In genomic region chr17:78840530-78840779, GRCh38 we compare ENCODE assay signal across 8 cellular contexts. TPM values are rescaled to one million over a fixed set of nuclear protein-coding genes. Genes with fewer than 3 reads are reported as not detected.
DNase-seq lines count a peak whose midpoint lies in the region; ATAC-seq, FAIRE-seq and TF ChIP-seq lines count a peak whose summit lies in the region.

No MANE protein-coding gene starts in this region.

- WGBS in A549 (ENCODE audit: missing lambda C conversion rate) = 0% methylated on average over 11 of the region's 35 CpGs
- WGBS in body of pancreas, 2 donors = 0% methylated on average over 9 of the region's 35 CpGs; no CpG with 5 or more reads in 1 of the 2 donors
- no CpG with 5 or more reads among the region's 35 CpGs for WGBS in mesendoderm (ENCODE audit: extremely low coverage, insufficient coverage, low lambda C conversion rate)

- no peak overlapping the region for H2AK5ac ChIP-seq in mesendoderm (ENCODE audit: low read length)

- TF ChIP-seq POLR2A in A549 (IDR thresholded peaks at IDR 0.05; ENCODE audit: low read length) = peak; percentile 39
- TF ChIP-seq POLR2A in body of pancreas (IDR thresholded peaks at IDR 0.05) = no peak

- H4K5ac ChIP-seq in mesendoderm (ENCODE audit: low read length) = no peak overlapping the region

- no peak overlapping the region for H3K23ac ChIP-seq in mesendoderm (ENCODE audit: low read length)

- H2BK120ac ChIP-seq in mesendoderm (ENCODE audit: low read depth, low read length) = no peak overlapping the region

- TF ChIP-seq RAD21 in A549 (conservative IDR thresholded peaks at IDR 0.05 in 1 of 2, IDR thresholded peaks at IDR 0.05 in 1 of 2) = no peak

- H3K4me3 ChIP-seq in A549 (peak overlapping the region; percentile 99), body of pancreas (peak overlapping the region; percentile 63 to 94), mesendoderm (ENCODE audit: low read length) (peak overlapping the region; percentile 90)

- H3K36me3 ChIP-seq in body of pancreas (replicated peaks in 1 of 2; ENCODE audit: insufficient read depth in 1 of 2, low read depth in 2 of 2) (peaks cover 0 to 16% of the 10 kb centered on the region in 2 donors), mesendoderm (ENCODE audit: control insufficient read depth, insufficient read depth, low read length) (peaks cover 8% of the 10 kb centered on the region)

- H3K27me3 ChIP-seq in body of pancreas (no peaks in the 10 kb centered on the region), mesendoderm (ENCODE audit: insufficient read depth, low read length, poor library complexity) (no peaks in the 10 kb centered on the region)

- H3K4me2 ChIP-seq in A549 = peak overlapping the region; percentile 96
- H3K4me2 ChIP-seq in mesendoderm (ENCODE audit: low read length) = no peak overlapping the region

- H2BK15ac ChIP-seq in mesendoderm (replicated peaks; ENCODE audit: low read depth) = no peak overlapping the region

- peak overlapping the region; percentile 99 for H4K8ac ChIP-seq in mesendoderm (ENCODE audit: low read depth, low read length)

- peak overlapping the region; percentile 95 for H3K56ac ChIP-seq in mesendoderm (ENCODE audit: low read length)

- H3K27ac ChIP-seq in A549 (peak overlapping the region; percentile 92 to 94), body of pancreas (peak overlapping the region; percentile 99 to 100 (median 100)), mesendoderm (ENCODE audit: low read depth, low read length) (peak overlapping the region; percentile 84)

- H3K79me1 ChIP-seq in mesendoderm (ENCODE audit: low read length) = peaks cover 17% of the 10 kb centered on the region

- CTCF ChIA-PET in A549 (lab: Yijun Ruan, JAX) = interaction anchor here (0.6 to 0.7 kb wide), 2 partner anchors 123 to 131 kb away, joined by 3 to 5 read pairs; no protein-coding TSS in a partner anchor

- H3K4me1 ChIP-seq in A549 (peaks cover 24% of the 10 kb centered on the region), body of pancreas (peaks cover 29% of the 10 kb centered on the region), mesendoderm (ENCODE audit: control insufficient read depth, low read depth, low read length) (peaks cover 4% of the 10 kb centered on the region)

- intact Hi-C loops in body of pancreas (cut with DNase I) = no loop called here

- FAIRE-seq in A549 (lab: Jason Lieb, UNC) = no peak

- TF ChIP-seq CTCF in A549 (IDR thresholded peaks at IDR 0.05) (no peak), body of pancreas (IDR thresholded peaks at IDR 0.05) (no peak)

- peak overlapping the region; percentile 95 for H3K9ac ChIP-seq in mesendoderm (ENCODE audit: low read length)

- no peak overlapping the region for H2BK5ac ChIP-seq in mesendoderm (ENCODE audit: low read length)

- peak overlapping the region; percentile 85 for H3K18ac ChIP-seq in mesendoderm (ENCODE audit: low read length)

- no peak for TF ChIP-seq EP300 in A549 (IDR thresholded peaks at IDR 0.05)

- DNase-seq in A549 (ENCODE audit: low read depth in 1 of 2, low spot score in 1 of 2) (no peak), body of pancreas (no peak), mesendoderm (no peak), kidney tubule cell (ENCODE audit: low spot score) (no peak), NCI-H2196 treated with DMSO at 0.1 percent for 48 hours (lab: John Stamatoyannopoulos, UW; ENCODE audit: unreplicated experiment) (no peak), NCI-H526 treated with DMSO at 0.1 percent for 48 hours (lab: John Stamatoyannopoulos, UW) (no peak), globus pallidus (ENCODE audit: low spot score) (no peak)

- H3K4ac ChIP-seq in mesendoderm (ENCODE audit: low read depth, low read length) = peak overlapping the region; percentile 82

- ATAC-seq in A549 = no peak; a peak in 1 of 6 replicates
- peak; percentile 23 for ATAC-seq in HG02973 (IDR thresholded peaks at IDR 0.05; ENCODE audit: unreplicated experiment)
- ATAC-seq in body of pancreas = peak; percentile 19

- POLR2A ChIA-PET in A549 (lab: Yijun Ruan, JAX) = interaction anchor here (0.6 to 1.2 kb wide), 5 partner anchors 26 to 448 kb away, joined by 3 to 4 read pairs (median 3); partner anchors contain the start of gene CANT1

- H3K79me2 ChIP-seq in mesendoderm (ENCODE audit: control insufficient read depth, insufficient read depth, low read length) = peaks cover 32% of the 10 kb centered on the region

- H3K9me3 ChIP-seq in A549 (no peaks in the 10 kb centered on the region), body of pancreas (no peaks in the 10 kb centered on the region)

TF ChIP-seq in A549, 52 proteins besides CTCF, POLR2A, EP300 and RAD21:
- TF ChIP-seq KDM1A (IDR thresholded peaks at IDR 0.05; ENCODE audit: low read depth) = no peak
- no peak; the same call in 1 of the 2 replicates for TF ChIP-seq EHF (CRISPR knock-in tag; IDR thresholded peaks at IDR 0.05)
- peak; percentile 37; the same call in 1 of the 2 replicates for TF ChIP-seq NPAS2 (CRISPR knock-in tag; IDR thresholded peaks at IDR 0.05; ENCODE audit: borderline replicate concordance)
- TF ChIP-seq BHLHE40 (IDR thresholded peaks at IDR 0.05; ENCODE audit: low read depth, low read length) = no peak
- no peak; the same call in 1 of the 2 replicates for TF ChIP-seq NFE2L2 (conservative IDR thresholded peaks at IDR 0.05; ENCODE audit: low read length)
- TF ChIP-seq MYC (IDR thresholded peaks at IDR 0.05; ENCODE audit: borderline replicate concordance, low read length) = no peak
- no peak for TF ChIP-seq ZFP36 (IDR thresholded peaks at IDR 0.05; ENCODE audit: borderline replicate concordance, partially characterized antibody)
- TF ChIP-seq PHF8 (IDR thresholded peaks at IDR 0.05; ENCODE audit: borderline replicate concordance, low read depth) = peak; percentile 73; the same call in 1 of the 2 replicates
- TF ChIP-seq E2F6 (IDR thresholded peaks at IDR 0.05; ENCODE audit: borderline replicate concordance, low read depth) = no peak; the same call in 1 of the 2 replicates
- peak; percentile 28; the same call in 1 of the 3 replicates for TF ChIP-seq BCL3 (IDR thresholded peaks at IDR 0.05)

RNA-seq across cellular contexts. Expression of gene USP36, which starts 0.2 kb away (rescaled TPM):
- polyA plus RNA-seq in A549 (2011; rRNA removed) (49.0 and 59.0 TPM in 2 replicates), A549 (2017; fragmentation: RNase III; extraction: RNeasy Plus Mini Kit Qiagen cat#74134 plus additional on column Dnase treatment) (40.7 to 43.8 TPM (median 41.1 TPM) in 3 replicates)
- polyA plus RNA-seq in A549 (2012; cell fraction: cytosol; rRNA removed) = 41.6 and 47.2 TPM in 2 replicates
- 118 and 157 TPM in 2 replicates for polyA plus RNA-seq in A549 (2012; cell fraction: nucleus; rRNA removed)
- polyA minus RNA-seq in A549 (2011; rRNA and poly(A)+ RNA removed) = 79.8 and 90.9 TPM in 2 replicates
- 10 to 100 TPM; 28.5 to 55.4 TPM for total RNA-seq in body of pancreas
- polyA plus RNA-seq in mesendoderm (2013, experiment 1 of 2) = 51.3 TPM
- 53.0 TPM for polyA plus RNA-seq in mesendoderm (2013, experiment 2 of 2)

RNA-seq across cellular contexts. Expression of gene CYTH1, which starts 58.4 kb away (rescaled TPM):
- polyA plus RNA-seq in A549 (2011; rRNA removed) (36.0 and 38.5 TPM in 2 replicates), A549 (2017; fragmentation: RNase III; extraction: RNeasy Plus Mini Kit Qiagen cat#74134 plus additional on column Dnase treatment) (45.9 to 54.3 TPM (median 46.2 TPM) in 3 replicates)
- polyA plus RNA-seq in A549 (2012; cell fraction: cytosol; rRNA removed) = 27.3 and 34.2 TPM in 2 replicates
- polyA plus RNA-seq in A549 (2012; cell fraction: nucleus; rRNA removed) = 72.4 and 88.1 TPM in 2 replicates
- polyA minus RNA-seq in A549 (2011; rRNA and poly(A)+ RNA removed) = 32.0 and 37.1 TPM in 2 replicates
- 10 to 100 TPM; 32.2 to 60.6 TPM for total RNA-seq in body of pancreas
- polyA plus RNA-seq in mesendoderm (2013, experiment 1 of 2) = 6.8 TPM
- 6.3 TPM for polyA plus RNA-seq in mesendoderm (2013, experiment 2 of 2)

Comparison
In these comparisons a context has a peak if more than half of its experiments do, and no peak if none do; other contexts are left out.
1. ATAC-seq: peak in HG02973 (single experiment) and body of pancreas (single experiment); none in A549 (0 of 2).
2. Peak in every context shown above with its lines, with median percentiles within 50 percentile points of each other: H3K27ac ChIP-seq and H3K4me3 ChIP-seq.